ENCODE assay signal across 10 cellular contexts in the genomic region with DNA sequence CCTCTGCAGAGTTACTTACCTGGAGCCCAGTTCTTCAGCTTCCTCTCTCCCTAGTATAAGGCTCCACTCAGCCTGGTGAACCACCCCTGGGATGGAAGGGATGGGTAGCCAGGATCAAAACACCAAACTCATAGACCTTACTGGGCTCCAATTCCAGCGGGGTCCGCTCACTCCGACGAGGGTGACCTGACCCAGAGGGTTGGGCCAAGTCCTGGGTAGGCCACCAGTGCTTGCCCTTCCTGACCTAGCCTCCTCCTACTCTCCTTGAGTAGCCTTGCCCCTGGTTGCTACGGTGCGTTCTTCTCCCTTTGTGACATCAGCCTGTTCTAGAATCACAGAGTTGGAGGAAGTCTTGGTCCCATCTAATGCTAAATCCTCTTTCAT. TPM values are rescaled to one million over a fixed set of nuclear protein-coding genes. Genes with fewer than 3 reads are reported as not detected.
DNase-seq lines count a peak whose midpoint lies in the region; ATAC-seq, FAIRE-seq and TF ChIP-seq lines count a peak whose summit lies in the region.
"Had no signal": no experiment of that assay in that cellular context is flagged by ENCODE, and none has a peak within 500 bp of the region (broad histone marks: within the 10 kb centered on the region; RNA-seq: fewer than 3 reads in every experiment).

No MANE protein-coding gene starts in this region.

- no peaks in the 10 kb centered on the region for H3K27me3 ChIP-seq in GM23248 (replicated peaks; ENCODE audit: insufficient read depth)
- H3K27me3 ChIP-seq in Peyer's patch, result no peaks in the 10 kb centered on the region
- no peaks in the 10 kb centered on the region for H3K27me3 ChIP-seq in fibroblast of lung (ENCODE audit: control insufficient read depth, insufficient read depth, low read length)
- H3K27me3 ChIP-seq in skeletal muscle tissue (ENCODE audit: control insufficient read depth in 3 of 3, insufficient read depth in 3 of 3, low read length in 3 of 3), result no peaks in the 10 kb centered on the region
- H3K27me3 ChIP-seq: thyroid gland had no signal

- no peak for FAIRE-seq in GM12892 (lab: Jason Lieb, UNC)

- no peak for TF ChIP-seq POLR2A in Peyer's patch (IDR thresholded peaks at IDR 0.05)
- TF ChIP-seq POLR2A in GM12892 (IDR thresholded peaks at IDR 0.05; ENCODE audit: low read depth, low read length), result no peak

- peaks cover 16% of the 10 kb centered on the region; the same call in 1 of the 2 replicates for H3F3A ChIP-seq in GM23248 (ENCODE audit: insufficient read depth)

- peak overlapping the region; percentile 82 for H3K4me3 ChIP-seq in GM23248
- peak overlapping the region; percentile 45 to 69 (median 55) for H3K4me3 ChIP-seq in Peyer's patch
- no peak overlapping the region for H3K4me3 ChIP-seq in fibroblast of lung (replicated peaks in 1 of 4; ENCODE audit: control extremely low read depth in 1 of 4, insufficient read depth in 1 of 4, low read depth in 3 of 4, low read length in 4 of 4)
- peak overlapping the region in 2 of 3 donors; percentile 57 to 69 for H3K4me3 ChIP-seq in skeletal muscle tissue (ENCODE audit: low read length in 3 of 3)

- ATAC-seq in HG02678 (IDR thresholded peaks at IDR 0.05; ENCODE audit: unreplicated experiment) (no peak), GM18517 (IDR thresholded peaks at IDR 0.05; ENCODE audit: unreplicated experiment) (no peak)

- no peaks in the 10 kb centered on the region for H4K20me1 ChIP-seq in GM23248 (ENCODE audit: insufficient read depth)
- no peaks in the 10 kb centered on the region for H4K20me1 ChIP-seq in fibroblast of lung (ENCODE audit: control insufficient read depth, extremely low read depth, insufficient read depth, low read length)

- H3K4me2 ChIP-seq in GM23248 (ENCODE audit: unreplicated experiment) (peak overlapping the region; percentile 93), fibroblast of lung (ENCODE audit: extremely low read depth, insufficient read depth, low read length) (peak overlapping the region; percentile 94)

- TF ChIP-seq CTCF in Peyer's patch (IDR thresholded peaks at IDR 0.05) (no peak), fibroblast of lung (conservative IDR thresholded peaks at IDR 0.05 in 1 of 2, IDR thresholded peaks at IDR 0.05 in 1 of 2; ENCODE audit: low read depth in 1 of 2, low read length in 2 of 2) (no peak)

- H3K9ac ChIP-seq in GM23248, result 0 out of 2 replicates have a peak overlapping the region, but pooled peaks have one; percentile 66
- no peak overlapping the region for H3K9ac ChIP-seq in fibroblast of lung (ENCODE audit: insufficient read depth, low read length)
- no peak overlapping the region for H3K9ac ChIP-seq in skeletal muscle tissue (ENCODE audit: low read depth in 1 of 3, low read length in 3 of 3)

- H3K27ac ChIP-seq in GM23248, result no peak overlapping the region
- H3K27ac ChIP-seq in Peyer's patch, result peak overlapping the region; percentile 75 to 88 (median 79)
- no peak overlapping the region for H3K27ac ChIP-seq in fibroblast of lung (ENCODE audit: insufficient read depth, low read length)
- H3K27ac ChIP-seq in skeletal muscle tissue (ENCODE audit: low read depth, low read length), result no peak overlapping the region

- peak overlapping the region; percentile 98; the same call in 1 of the 2 replicates for H2AFZ ChIP-seq in GM23248
- H2AFZ ChIP-seq in fibroblast of lung (ENCODE audit: low read length), result no peak overlapping the region

- no peaks in the 10 kb centered on the region for H3K9me2 ChIP-seq in GM23248 (ENCODE audit: insufficient read depth)

- 84 to 85% methylated on average over 6 of the region's 6 CpGs for WGBS in GM23248 (ENCODE audit: low coverage in 1 of 2, low lambda C conversion rate in 2 of 2, missing lambda C conversion rate in 2 of 2), 2 experiments

- peaks cover 10% of the 10 kb centered on the region for H3K4me1 ChIP-seq in GM23248 (ENCODE audit: insufficient read depth)
- H3K4me1 ChIP-seq in Peyer's patch, result peaks cover 0 to 7% (median 0%) of the 10 kb centered on the region in 4 donors
- no peaks in the 10 kb centered on the region for H3K4me1 ChIP-seq in fibroblast of lung (ENCODE audit: control insufficient read depth, extremely low read depth, insufficient read depth, low read length)
- H3K4me1 ChIP-seq in skeletal muscle tissue (ENCODE audit: control insufficient read depth in 3 of 3, insufficient read depth in 3 of 3, low read length in 3 of 3), result peaks cover 0 to 9% (median 5%) of the 10 kb centered on the region in 3 donors

- no peaks in the 10 kb centered on the region for H3K36me3 ChIP-seq in GM23248 (ENCODE audit: low read depth)
- no peaks in the 10 kb centered on the region for H3K36me3 ChIP-seq in Peyer's patch
- H3K36me3 ChIP-seq in fibroblast of lung (ENCODE audit: control insufficient read depth, insufficient read depth, low read length), result no peaks in the 10 kb centered on the region
- no peaks in the 10 kb centered on the region for H3K36me3 ChIP-seq in skeletal muscle tissue (ENCODE audit: control insufficient read depth in 3 of 3, insufficient read depth in 3 of 3, low read length in 3 of 3)
- H3K36me3 ChIP-seq: thyroid gland had no signal

- no peaks in the 10 kb centered on the region for H3K9me3 ChIP-seq in GM23248 (ENCODE audit: low read depth)
- no peaks in the 10 kb centered on the region for H3K9me3 ChIP-seq in Peyer's patch
- H3K9me3 ChIP-seq in fibroblast of lung (ENCODE audit: control insufficient read depth, insufficient read depth, low read depth, low read length), result no peaks in the 10 kb centered on the region
- H3K9me3 ChIP-seq in skeletal muscle tissue (ENCODE audit: control insufficient read depth in 3 of 3, low read length in 3 of 3), result no peaks in the 10 kb centered on the region
- H3K9me3 ChIP-seq: thyroid gland had no signal

- no peak for DNase-seq in GM23248
- DNase-seq in Peyer's patch, result no peak
- DNase-seq in fibroblast of lung (ENCODE audit: low read depth in 2 of 2), result no peak
- DNase-seq in GM12892 (ENCODE audit: insufficient read length), result no peak
- DNase-seq in NCI-H1092 treated with DMSO at 0.1 percent for 48 hours (lab: John Stamatoyannopoulos, UW), result no peak
- DNase-seq: NCI-H1105 had no signal

- in situ Hi-C loops in GM23248 (cut with MboI), result loop anchor here (10.0 kb wide), 1 partner anchor 97 kb away; no protein-coding TSS in a partner anchor

- H3K79me2 ChIP-seq in GM23248 (ENCODE audit: insufficient read depth) (no peaks in the 10 kb centered on the region), fibroblast of lung (ENCODE audit: control insufficient read depth, insufficient read depth, low read length) (no peaks in the 10 kb centered on the region)

RNA-seq across cellular contexts. Expression of gene STAT4, which starts 0.5 kb away (rescaled TPM):
- 1.5 and 3.2 TPM in 2 replicates for total RNA-seq in GM23248 (2014; rRNA removed; shearing (Covaris generic))
- polyA plus RNA-seq in GM23248 (2016; fragmentation: Nextera tagmentation; extraction: Ambion mirVana) (1.9 and 2.2 TPM in 2 replicates), fibroblast of lung (0.38 and 1.2 TPM in 2 replicates)
- total RNA-seq in Peyer's patch (10 to 100 TPM in 1 of 4 donors, 1 to 10 TPM in 3; 5.0 to 18.2 (median 5.9) TPM), fibroblast of lung (0.51 and 0.66 TPM in 2 replicates), skeletal muscle tissue (2.6 TPM)
- 0.21 and 0.72 TPM in 2 replicates for polyA plus RNA-seq in fibroblast of lung (2012)
- 1.6 TPM in 1 of 2 replicates, not detected in the other for polyA minus RNA-seq in fibroblast of lung (ENCODE audit: low replicate concordance)
- polyA plus RNA-seq in GM12892 (2012; ENCODE audit: missing spikeins), result 0.34 TPM

Comparison
In these comparisons a context has a peak if more than half of its experiments do, and no peak if none do; other contexts are left out.
1. H3K27ac ChIP-seq: peak in Peyer's patch (4 of 4); none in GM23248 (single experiment), fibroblast of lung (single experiment) and skeletal muscle tissue (single experiment).
2. H3K4me3 ChIP-seq: peak in GM23248 (single experiment), Peyer's patch (4 of 4) and skeletal muscle tissue (2 of 3); none in fibroblast of lung (0 of 4).